ENCODE assay signal across 18 cellular contexts in genomic region chr4:62816566-62816965, GRCh38.
A peak's percentile ranks its signal among the peaks of the same experiment; 100 is the strongest.
DNase-seq lines count a peak whose midpoint lies in the region; ATAC-seq and FAIRE-seq lines count a peak whose summit lies in the region.
"Had no signal": no experiment of that assay in that cellular context is flagged by ENCODE, and none has a peak within 500 bp of the region (broad histone marks: within the 10 kb centered on the region; RNA-seq: fewer than 3 reads in every experiment).

No MANE protein-coding gene starts in this region.

- H3K9me3 ChIP-seq in small intestine (ENCODE audit: control insufficient read depth, low read depth), result no peaks in the 10 kb centered on the region

- no peaks in the 10 kb centered on the region for H3K4me1 ChIP-seq in small intestine (ENCODE audit: control insufficient read depth in 2 of 2, insufficient read depth in 1 of 2, low read depth in 1 of 2, low read length in 1 of 2)

- no peaks in the 10 kb centered on the region for H3K36me3 ChIP-seq in small intestine (ENCODE audit: control insufficient read depth in 2 of 2, insufficient read depth in 2 of 2, low read length in 2 of 2)

- no peak for FAIRE-seq in small intestine (lab: Jason Lieb, UNC)
- FAIRE-seq: K562 had no signal

- no peaks in the 10 kb centered on the region for H3K27me3 ChIP-seq in small intestine (ENCODE audit: control insufficient read depth in 2 of 2, insufficient read depth in 2 of 2, low read length in 2 of 2)

- peak; percentile 0 for DNase-seq in activated gamma-delta T cell (lab: John Stamatoyannopoulos, UW)
- DNase-seq in activated gamma-delta T cell treated with Interleukin-2 at 50 U/mL for 16 hours, result no peak
- peak; percentile 40 for DNase-seq in NCI-H510A treated with DMSO at 0.1 percent for 48 hours (lab: John Stamatoyannopoulos, UW)
- DNase-seq in left kidney (ENCODE audit: low read depth, low spot score), result peak; percentile 52
- DNase-seq in small intestine, result peak; percentile 10
- no peak for DNase-seq in HUDEP-2 (lab: John Stamatoyannopoulos, UW; ENCODE audit: unreplicated experiment in 76 of 76)
- no peak for DNase-seq in foreskin melanocyte
- DNase-seq: CD4-positive, alpha-beta T cell; DMS79; GDM1; NCI-H2029; NCI-H526; SHP77 had no signal

- ATAC-seq in HG03520 (IDR thresholded peaks at IDR 0.05; ENCODE audit: unreplicated experiment), result no peak
- ATAC-seq: HCT116, K562, Panc1 had no signal

- H3K4me3 ChIP-seq in small intestine (ENCODE audit: low read depth in 1 of 2, low read length in 2 of 2), result no peak overlapping the region
- H3K4me3 ChIP-seq: K562 had no signal

- 53 to 62% (median 61%) methylated on average over 25 of the region's 25 CpGs for WGBS in small intestine, 3 donors

- H3K27ac ChIP-seq in small intestine (ENCODE audit: low read depth in 1 of 2, low read length in 1 of 2), result no peak overlapping the region
- H3K27ac ChIP-seq: HL-60 had no signal

Comparison
In these comparisons a context has a peak if more than half of its experiments do, and no peak if none do; other contexts are left out.
1. DNase-seq: peak in activated gamma-delta T cell (single experiment), NCI-H510A treated with DMSO at 0.1 percent for 48 hours (single experiment), left kidney (single experiment) and small intestine (single experiment); none in activated gamma-delta T cell treated with Interleukin-2 at 50 U/mL for 16 hours (single experiment), HUDEP-2 (0 of 76) and foreskin melanocyte (single experiment).